2 cellular contexts compared by ENCODE assay signal in genomic region chr12:71565568-71565967, GRCh38.
TF ChIP-seq lines count a peak whose summit lies in the region.

No MANE protein-coding gene starts in this region.

TF ChIP-seq in A549, 52 proteins besides CTCF, POLR2A, EP300 and RAD21 (continued from another document):
- TF ChIP-seq FOXS1 (CRISPR knock-in tag; IDR thresholded peaks at IDR 0.05) (no peak), HOXB13 (CRISPR knock-in tag; IDR thresholded peaks at IDR 0.05; ENCODE audit: low read depth) (no peak), KDM5A (IDR thresholded peaks at IDR 0.05) (no peak)

TF ChIP-seq in HCT116, 20 proteins besides CTCF, POLR2A, EP300 and RAD21 (continued from another document):
- TF ChIP-seq REST (IDR thresholded peaks at IDR 0.05; ENCODE audit: low read depth) (no peak), ZBTB33 (IDR thresholded peaks at IDR 0.05; ENCODE audit: extremely low read depth, insufficient replicate concordance, low read length) (no peak), SRF (IDR thresholded peaks at IDR 0.05; ENCODE audit: low read depth) (no peak), YY1 (IDR thresholded peaks at IDR 0.05; ENCODE audit: extremely low read depth, insufficient replicate concordance, low read depth, low read length) (no peak), EZH2 (IDR thresholded peaks at IDR 0.05) (no peak), SP1 (IDR thresholded peaks at IDR 0.05; ENCODE audit: low read depth) (no peak)
